1 cellular context compared by ENCODE assay signal in the genomic region with DNA sequence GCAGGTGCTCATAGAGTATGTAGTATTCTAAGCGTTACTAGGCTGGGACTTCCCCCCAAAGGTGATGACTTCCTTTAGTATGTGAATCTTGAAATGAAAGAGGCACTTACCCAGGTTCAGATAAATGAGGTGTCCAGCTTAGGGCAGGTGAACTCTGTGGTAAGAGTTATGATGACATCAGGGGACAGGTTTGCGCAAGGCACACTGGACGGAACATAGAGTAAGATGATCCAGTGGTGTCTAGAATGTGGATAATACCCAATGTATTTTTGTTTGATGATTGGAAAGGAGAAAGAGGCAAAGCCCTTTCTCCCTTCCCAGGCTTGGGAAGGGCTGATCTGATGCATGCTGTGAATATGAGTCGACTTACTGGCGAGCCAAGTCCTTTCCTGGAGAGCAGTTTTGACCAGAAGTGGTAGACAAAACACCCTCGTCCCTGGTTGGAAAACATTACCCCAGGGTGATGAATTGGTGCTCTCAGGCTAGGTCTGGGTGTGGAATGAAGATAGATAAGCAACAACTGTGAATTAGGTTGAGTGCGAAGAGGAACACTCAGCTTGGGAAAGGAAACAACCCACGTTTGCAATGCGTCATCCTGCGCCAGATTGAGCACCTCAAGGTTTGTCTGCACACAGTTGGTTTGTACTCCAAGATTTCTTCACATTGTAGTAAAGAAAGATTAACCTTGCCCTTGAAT.
A peak's percentile ranks its signal among the peaks of the same experiment; 100 is the strongest.
TF ChIP-seq lines count a peak whose summit lies in the region.

No MANE protein-coding gene starts in this region.

TF ChIP-seq in liver, 16 proteins besides CTCF, POLR2A, EP300 and RAD21 (continued from another document):
- TF ChIP-seq REST (IDR thresholded peaks at IDR 0.05) (peak; percentile 52), HNF4G (IDR thresholded peaks at IDR 0.05) (no peak), FOXA2 (IDR thresholded peaks at IDR 0.05) (peak; percentile 21), EGR1 (IDR thresholded peaks at IDR 0.05; ENCODE audit: low read depth in 2 of 2) (peak in 1 of 2 donors; percentile 22), RXRA (IDR thresholded peaks at IDR 0.05) (peak in 1 of 2 donors; percentile 76), GABPA (IDR thresholded peaks at IDR 0.05 in 1 of 2, conservative IDR thresholded peaks at IDR 0.05 in 1 of 2) (no peak)
- TF ChIP-seq, protein P1, sequence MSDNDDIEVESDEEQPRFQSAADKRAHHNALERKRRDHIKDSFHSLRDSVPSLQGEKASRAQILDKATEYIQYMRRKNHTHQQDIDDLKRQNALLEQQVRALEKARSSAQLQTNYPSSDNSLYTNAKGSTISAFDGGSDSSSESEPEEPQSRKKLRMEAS (IDR thresholded peaks at IDR 0.05): peak; percentile 37
